17 cellular contexts compared by ENCODE assay signal in the genomic region with DNA sequence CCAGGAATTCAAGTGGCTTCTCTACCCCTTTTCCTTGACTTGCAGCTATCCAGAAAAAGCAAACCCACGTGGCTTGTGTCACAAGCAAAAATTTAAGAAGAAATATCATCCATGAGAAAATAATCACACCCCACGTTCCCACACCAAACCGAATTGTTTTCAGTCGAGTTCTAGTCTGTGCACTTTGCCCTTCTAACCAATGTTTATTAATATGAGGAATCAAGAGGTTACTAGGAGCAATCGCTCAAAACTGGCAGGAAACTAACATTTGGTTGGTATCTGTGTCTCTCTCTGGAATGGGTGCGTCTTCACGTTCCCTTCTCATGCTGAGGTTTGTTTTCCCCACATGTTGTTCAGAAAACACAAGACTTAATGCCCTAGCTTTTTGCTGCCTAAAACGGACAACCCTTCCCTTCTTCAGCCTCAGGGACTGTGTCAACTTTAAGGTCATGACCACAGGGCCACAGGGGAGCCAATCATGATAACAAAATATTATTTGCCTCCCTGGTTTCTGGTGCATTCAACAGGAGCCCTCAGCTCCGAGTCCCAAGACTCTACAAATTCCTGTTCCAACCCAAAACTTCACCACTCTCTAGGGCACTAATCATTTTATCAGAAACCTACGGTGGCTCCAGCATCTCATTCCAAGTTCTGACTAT. TPM values are rescaled to one million over a fixed set of nuclear protein-coding genes. Genes with fewer than 3 reads are reported as not detected.
DNase-seq lines count a peak whose midpoint lies in the region; ATAC-seq and TF ChIP-seq lines count a peak whose summit lies in the region.
"Had no signal": no experiment of that assay in that cellular context is flagged by ENCODE, and none has a peak within 500 bp of the region (broad histone marks: within the 10 kb centered on the region; RNA-seq: fewer than 3 reads in every experiment).

No MANE protein-coding gene starts in this region.

- ATAC-seq in Right ventricle myocardium superior (ENCODE audit: poor library complexity) (peak; percentile 36), heart right ventricle (no peak), lower lobe of right lung (peak in 1 of 2 donors; percentile 42), GM21576 (IDR thresholded peaks at IDR 0.05; ENCODE audit: unreplicated experiment) (no peak)

- H3K27ac ChIP-seq in heart right ventricle (no peak overlapping the region), lower lobe of right lung (peak overlapping the region; percentile 43), tibial artery (peak overlapping the region; percentile 84 to 91)
- H3K27ac ChIP-seq: C4-2B, Peyer's patch had no signal

- H3K4me1 ChIP-seq in heart right ventricle: peaks cover 0 to 8% (median 0%) of the 10 kb centered on the region in 9 donors
- peaks cover 13% of the 10 kb centered on the region for H3K4me1 ChIP-seq in lower lobe of right lung
- peaks cover 0 to 91% (median 57%) of the 10 kb centered on the region in 4 donors for H3K4me1 ChIP-seq in tibial artery
- H3K4me1 ChIP-seq: Peyer's patch had no signal

- H3K4me3 ChIP-seq in heart right ventricle (no peak overlapping the region), choroid plexus epithelial cell (ENCODE audit: low read depth, low read length) (no peak overlapping the region), lower lobe of right lung (no peak overlapping the region), tibial artery (no peak overlapping the region), H7 (ENCODE audit: insufficient read depth, low read depth, low read length) (no peak overlapping the region)
- H3K4me3 ChIP-seq: MG63, Peyer's patch had no signal

- TF ChIP-seq CTCF in heart right ventricle (IDR thresholded peaks at IDR 0.05) (no peak), choroid plexus epithelial cell (conservative IDR thresholded peaks at IDR 0.05; ENCODE audit: low read depth, low read length) (no peak), lower lobe of right lung (IDR thresholded peaks at IDR 0.05) (no peak), tibial artery (IDR thresholded peaks at IDR 0.05) (no peak)

- H3K27me3 ChIP-seq in heart right ventricle (no peaks in the 10 kb centered on the region), lower lobe of right lung (ENCODE audit: low read depth) (no peaks in the 10 kb centered on the region), tibial artery (no peaks in the 10 kb centered on the region), H7 (ENCODE audit: control insufficient read depth, insufficient read depth, low read length) (no peaks in the 10 kb centered on the region; the same call in 1 of the 2 replicates)
- H3K27me3 ChIP-seq: MG63, Peyer's patch had no signal

- H3K36me3 ChIP-seq in heart right ventricle: no peaks in the 10 kb centered on the region
- no peaks in the 10 kb centered on the region for H3K36me3 ChIP-seq in lower lobe of right lung
- no peaks in the 10 kb centered on the region for H3K36me3 ChIP-seq in tibial artery
- H3K36me3 ChIP-seq in H7 (replicated peaks; ENCODE audit: control insufficient read depth, insufficient read depth, low read length): no peaks in the 10 kb centered on the region
- H3K36me3 ChIP-seq: MG63, Peyer's patch had no signal

- WGBS in heart right ventricle, 2 donors: 75 to 76% methylated on average over 10 of the region's 10 CpGs

- DNase-seq in Right ventricle myocardium superior (no peak), heart right ventricle (no peak), choroid plexus epithelial cell (ENCODE audit: low read depth) (peak; percentile 60), lower lobe of right lung (no peak), tibial artery (no peak), NCI-H1417 treated with DMSO at 0.1 percent for 48 hours (lab: John Stamatoyannopoulos, UW) (no peak), H7 (no peak)
- DNase-seq: 8988T, MG63, NCI-H1092 treated with DMSO at 0.1 percent for 48 hours, NCI-H187 treated with DMSO at 0.1 percent for 48 hours, NCI-H2171, NCI-H510A, NCI-H82, Peyer's patch had no signal

- intact Hi-C loops in Right ventricle myocardium superior (cut with DNase I): no loop called here
- intact Hi-C loops in heart right ventricle (cut with DNase I): no loop called here
- intact Hi-C loops in lower lobe of right lung (cut with DNase I): no loop called here
- intact Hi-C loops in tibial artery (cut with DNase I; ENCODE audit: low total_unique reads): no loop called here

- H3K9me3 ChIP-seq in heart right ventricle (no peaks in the 10 kb centered on the region), lower lobe of right lung (no peaks in the 10 kb centered on the region), tibial artery (no peaks in the 10 kb centered on the region)
- H3K9me3 ChIP-seq: MG63, Peyer's patch had no signal

RNA-seq across cellular contexts. Expression of gene LMCD1, which starts 41.4 kb away (rescaled TPM):
- total RNA-seq in Right ventricle myocardium superior: 49.6 TPM
- 10 to 100 TPM; 28.2 to 75.7 (median 45.7) TPM for total RNA-seq in heart right ventricle
- 100 to 1,000 TPM in 1 of 2 donors, 10 to 100 TPM in 1; 18.6 to 459 TPM for polyA plus RNA-seq in heart right ventricle
- 93.6 TPM for total RNA-seq in lower lobe of right lung
- total RNA-seq in H7 (2014; rRNA removed; shearing (Covaris generic)): 2.8 and 7.9 TPM in 2 replicates

Comparison
In these comparisons a context has a peak if more than half of its experiments do, and no peak if none do; other contexts are left out.
1. H3K27ac ChIP-seq: peak in lower lobe of right lung (single experiment) and tibial artery (2 of 2); none in heart right ventricle (0 of 10).